ENCODE assay signal across 12 cellular contexts in genomic region chr9:129480705-129481104, GRCh38.
DNase-seq lines count a peak whose midpoint lies in the region; ATAC-seq and TF ChIP-seq lines count a peak whose summit lies in the region.
"Had no signal": no experiment of that assay in that cellular context is flagged by ENCODE, and none has a peak within 500 bp of the region (broad histone marks: within the 10 kb centered on the region; RNA-seq: fewer than 3 reads in every experiment).

No MANE protein-coding gene starts in this region.

- no peak overlapping the region for H3K9ac ChIP-seq in mucosa of rectum (ENCODE audit: low read depth in 1 of 2, low read length in 2 of 2)

- H3K36me3 ChIP-seq in HEK293 (ENCODE audit: control insufficient read depth in 2 of 2, insufficient read depth in 1 of 2, low read length in 2 of 2): no peaks in the 10 kb centered on the region
- no peaks in the 10 kb centered on the region for H3K36me3 ChIP-seq in brain microvascular endothelial cell (replicated peaks)
- H3K36me3 ChIP-seq in mucosa of rectum (ENCODE audit: control insufficient read depth in 2 of 2, insufficient read depth in 2 of 2, low read length in 2 of 2): no peaks in the 10 kb centered on the region
- H3K36me3 ChIP-seq in effector memory CD4-positive, alpha-beta T cell (ENCODE audit: control insufficient read depth, insufficient read depth, low read length): no peaks in the 10 kb centered on the region
- H3K36me3 ChIP-seq in BE2C: no peaks in the 10 kb centered on the region

- DNase-seq in brain microvascular endothelial cell: no peak
- no peak for DNase-seq in effector memory CD4-positive, alpha-beta T cell
- no peak for DNase-seq in stimulated activated naive CD8-positive, alpha-beta T cell treated with anti-CD3 and anti-CD28 coated beads, Interleukin-15, Interleukin-2, amounts not matched to agents 100 U/mL and 50 U/mL, for 24 hours
- no peak for DNase-seq in BE2C
- no peak for DNase-seq in NCI-H524 (lab: John Stamatoyannopoulos, UW)
- DNase-seq: activated CD4-positive, CD25-positive, alpha-beta regulatory T cell treated with anti-CD3 and anti-CD28 coated beads, Interleukin-2, amount 50 U/mL, for 72 hours; dermis blood vessel endothelial cell; midbrain; RPMI8226 had no signal

- POLR2A ChIA-PET in HEK293 (lab: Yijun Ruan, JAX): interaction anchor here (0.6 to 4.1 kb wide), 4 partner anchors 11 to 303 kb away, joined by 3 to 30 read pairs (median 5); partner anchors contain the start of gene IER5L

- CTCF ChIA-PET in HEK293 (lab: Yijun Ruan, JAX): interaction anchor here (0.9 to 1.1 kb wide), 2 partner anchors 307 to 338 kb away, joined by 3 to 4 read pairs; no protein-coding TSS in a partner anchor

- H3K27ac ChIP-seq in HEK293 (ENCODE audit: extremely low read depth, low read depth, low read length) (no peak overlapping the region), brain microvascular endothelial cell (peak overlapping the region; percentile 35), mucosa of rectum (ENCODE audit: low read depth in 2 of 2, low read length in 2 of 2) (peak overlapping the region; percentile 4 to 48), temporal lobe (ENCODE audit: low read depth, low read length) (peak overlapping the region; percentile 94)
- no peak overlapping the region for H3K27ac ChIP-seq in effector memory CD4-positive, alpha-beta T cell (ENCODE audit: insufficient read depth, low read length, poor library complexity, severe bottlenecking)

- ATAC-seq in stimulated activated naive CD8-positive, alpha-beta T cell treated with anti-CD3 and anti-CD28 coated beads, Interleukin-15, Interleukin-2, amounts not matched to agents 100 U/mL and 50 U/mL, for 24 hours: no peak

- H3K9me3 ChIP-seq in HEK293 (ENCODE audit: control insufficient read depth, insufficient read depth, low read depth, low read length): no peaks in the 10 kb centered on the region
- no peaks in the 10 kb centered on the region for H3K9me3 ChIP-seq in mucosa of rectum (ENCODE audit: control insufficient read depth in 2 of 2, low read length in 2 of 2)
- H3K9me3 ChIP-seq in effector memory CD4-positive, alpha-beta T cell (ENCODE audit: control insufficient read depth, low read length): no peaks in the 10 kb centered on the region
- H3K9me3 ChIP-seq in BE2C: no peaks in the 10 kb centered on the region

- in situ Hi-C loops in brain microvascular endothelial cell (cut with HindIII; ENCODE audit: low pct_ligation_motif_present, low sequenced_read_pairs): no loop called here

- H3K4me1 ChIP-seq in HEK293 (ENCODE audit: control insufficient read depth, insufficient read depth, low read length) (no peaks in the 10 kb centered on the region; the same call in 1 of the 2 replicates), mucosa of rectum (ENCODE audit: control insufficient read depth in 2 of 2, insufficient read depth in 2 of 2, low read length in 2 of 2) (peaks cover 26 to 29% of the 10 kb centered on the region in 2 donors), BE2C (peaks cover 38% of the 10 kb centered on the region)
- H3K4me1 ChIP-seq in effector memory CD4-positive, alpha-beta T cell (ENCODE audit: control insufficient read depth, insufficient read depth, low read length, poor library complexity, severe bottlenecking): peaks cover 20% of the 10 kb centered on the region

- H3K4me3 ChIP-seq in HEK293 (ENCODE audit: low read depth, low read length): no peak overlapping the region
- H3K4me3 ChIP-seq in brain microvascular endothelial cell (ENCODE audit: low read depth, low read length): no peak overlapping the region
- no peak overlapping the region for H3K4me3 ChIP-seq in mucosa of rectum (ENCODE audit: low read length in 2 of 2)
- no peak overlapping the region for H3K4me3 ChIP-seq in effector memory CD4-positive, alpha-beta T cell (ENCODE audit: insufficient read depth, low read depth, low read length, poor library complexity, severe bottlenecking)
- H3K4me3 ChIP-seq in BE2C (ENCODE audit: low read depth, low read length): no peak overlapping the region

- H3K27me3 ChIP-seq in brain microvascular endothelial cell (replicated peaks) (no peaks in the 10 kb centered on the region), mucosa of rectum (ENCODE audit: control insufficient read depth in 2 of 2, insufficient read depth in 2 of 2, low read length in 2 of 2) (no peaks in the 10 kb centered on the region), BE2C (no peaks in the 10 kb centered on the region)
- H3K27me3 ChIP-seq in effector memory CD4-positive, alpha-beta T cell (replicated peaks; ENCODE audit: control insufficient read depth, insufficient read depth, low read length, poor library complexity, severe bottlenecking): no peaks in the 10 kb centered on the region

- TF ChIP-seq CTCF in HEK293 (tag by site-specific recombination; IDR thresholded peaks at IDR 0.05): no peak
- no peak for TF ChIP-seq CTCF in brain microvascular endothelial cell (IDR thresholded peaks at IDR 0.05; ENCODE audit: low read depth, low read length, missing control alignments)
- no peak for TF ChIP-seq CTCF in BE2C (IDR thresholded peaks at IDR 0.05; ENCODE audit: low read depth, low read length)

TF ChIP-seq in HEK293, 187 proteins besides CTCF, POLR2A, EP300 and RAD21:
- TF ChIP-seq ZNF600 (tag by site-specific recombination; IDR thresholded peaks at IDR 0.05) (peak; percentile 64), ZNF621 (tag by site-specific recombination; IDR thresholded peaks at IDR 0.05) (no peak), SCRT2 (tag by site-specific recombination; IDR thresholded peaks at IDR 0.05) (0 out of 2 replicates have a peak, but pooled peaks have one; percentile 31), KLF16 (tag by site-specific recombination; IDR thresholded peaks at IDR 0.05) (no peak), PRDM10 (tag by site-specific recombination; IDR thresholded peaks at IDR 0.05) (0 out of 2 replicates have a peak, but pooled peaks have one; percentile 17)

Comparison
In these comparisons a context has a peak if more than half of its experiments do, and no peak if none do; other contexts are left out.
1. H3K27ac ChIP-seq: peak in brain microvascular endothelial cell (single experiment), mucosa of rectum (2 of 2) and temporal lobe (single experiment); none in HEK293 (single experiment) and effector memory CD4-positive, alpha-beta T cell (single experiment).